ENCODE assay signal across 11 cellular contexts in genomic region chr3:131543714-131544113, GRCh38. TPM values are rescaled to one million over a fixed set of nuclear protein-coding genes. Genes with fewer than 3 reads are reported as not detected.
DNase-seq lines count a peak whose midpoint lies in the region; ATAC-seq and TF ChIP-seq lines count a peak whose summit lies in the region.
"Had no signal": no experiment of that assay in that cellular context is flagged by ENCODE, and none has a peak within 500 bp of the region (broad histone marks: within the 10 kb centered on the region; RNA-seq: fewer than 3 reads in every experiment).

No MANE protein-coding gene starts in this region.

- no TSS peak for BruUV-seq in Calu3 (replicated peaks; lab: Mats Ljungman, UMichigan)

- H3K9ac ChIP-seq in trophoblast cell (ENCODE audit: low read length): no peak overlapping the region

- H3K36me3 ChIP-seq in Peyer's patch: no peaks in the 10 kb centered on the region
- H3K36me3 ChIP-seq in trophoblast cell (ENCODE audit: control insufficient read depth in 1 of 2, insufficient read depth in 2 of 2, low read length in 2 of 2): no peaks in the 10 kb centered on the region
- H3K36me3 ChIP-seq in esophagus squamous epithelium: no peaks in the 10 kb centered on the region
- H3K36me3 ChIP-seq: cardiac muscle cell, neutrophil had no signal

- H3K36me3 Mint-ChIP-seq in Calu3 (ENCODE audit: insufficient read depth, unreplicated experiment): no peaks in the 10 kb centered on the region

- no peak overlapping the region for H3K23ac ChIP-seq in trophoblast cell (ENCODE audit: low read length)

- no peak overlapping the region for H3K27ac Mint-ChIP-seq in Calu3 (ENCODE audit: unreplicated experiment)
- H3K27ac Mint-ChIP-seq: T-helper 1 cell treated with Interleukin-12 subunit alpha and Interleukin-12 subunit beta and Interleukin-4 antibody, amounts not matched to agents 30 μg/mL and 1 μg/mL, for 36 hours had no signal

- no peak overlapping the region for H2BK120ac ChIP-seq in trophoblast cell (ENCODE audit: insufficient read depth, low read length, poor library complexity)

- H4K8ac ChIP-seq in trophoblast cell (ENCODE audit: low read depth, low read length): no peak overlapping the region

- no peak overlapping the region for H3K4me3 Mint-ChIP-seq in Calu3 (ENCODE audit: low read depth, unreplicated experiment)
- H3K4me3 Mint-ChIP-seq: T-helper 1 cell treated with Interleukin-12 subunit alpha and Interleukin-12 subunit beta and Interleukin-4 antibody, amounts not matched to agents 30 μg/mL and 1 μg/mL, for 36 hours had no signal

- H3K18ac ChIP-seq in trophoblast cell (ENCODE audit: low read length): no peak overlapping the region

- no peak overlapping the region for H2AK5ac ChIP-seq in trophoblast cell (ENCODE audit: low read length)

- H3K27me3 Mint-ChIP-seq in Calu3 (ENCODE audit: unreplicated experiment): no peaks in the 10 kb centered on the region

- no peak overlapping the region for H4K91ac ChIP-seq in trophoblast cell (ENCODE audit: low read depth, low read length)

- H3K4ac ChIP-seq in trophoblast cell (ENCODE audit: low read depth, low read length): no peak overlapping the region

- no peak overlapping the region for H3K14ac ChIP-seq in trophoblast cell (ENCODE audit: low read length)

- intact Hi-C loops in Calu3 (cut with micrococcal nuclease; ENCODE audit: unreplicated experiment) (loop anchor here (10.0 kb wide), 1 partner anchor 641 kb away; no protein-coding TSS in a partner anchor), esophagus squamous epithelium (cut with DNase I) (no loop called here)

- DNase-seq in Calu3: peak; percentile 28
- DNase-seq in Peyer's patch: peak in 2 of 3 donors; percentile 17 to 47
- peak; percentile 80 for DNase-seq in fibroblast of the conjunctiva (ENCODE audit: low read depth)
- DNase-seq in trophoblast cell: peak; percentile 8 to 41
- no peak for DNase-seq in NCI-H510A treated with DMSO at 0.1 percent for 48 hours (lab: John Stamatoyannopoulos, UW)
- DNase-seq in esophagus squamous epithelium (lab: John Stamatoyannopoulos, UW): no peak

- H3K27ac ChIP-seq in Peyer's patch (no peak overlapping the region), trophoblast cell (ENCODE audit: low read depth, low read length) (no peak overlapping the region), esophagus squamous epithelium (no peak overlapping the region)
- H3K27ac ChIP-seq: cardiac muscle cell, neutrophil had no signal

- CTCF ChIA-PET in Calu3 (lab: Charles Lee): no interaction called here

- no peaks in the 10 kb centered on the region for H3K9me3 Mint-ChIP-seq in Calu3 (ENCODE audit: low read depth, unreplicated experiment)
- H3K9me3 Mint-ChIP-seq: T-helper 1 cell treated with Interleukin-12 subunit alpha and Interleukin-12 subunit beta and Interleukin-4 antibody, amounts not matched to agents 30 μg/mL and 1 μg/mL, for 36 hours had no signal

- H3K4me2 ChIP-seq in trophoblast cell (ENCODE audit: low read length): no peak overlapping the region

- no peak overlapping the region for H4K12ac ChIP-seq in trophoblast cell (ENCODE audit: low read depth, low read length)

- H3K4me1 Mint-ChIP-seq in Calu3 (ENCODE audit: low read depth, unreplicated experiment): peaks cover 14% of the 10 kb centered on the region

- TF ChIP-seq POLR2A in Peyer's patch (IDR thresholded peaks at IDR 0.05) (no peak), esophagus squamous epithelium (IDR thresholded peaks at IDR 0.05) (no peak)

- no peaks in the 10 kb centered on the region for H3K79me2 ChIP-seq in trophoblast cell (ENCODE audit: control insufficient read depth, insufficient read depth, low read length, poor library complexity)

- no peaks in the 10 kb centered on the region for H3K4me1 ChIP-seq in Peyer's patch
- peaks cover 2 to 4% of the 10 kb centered on the region in 2 experiments for H3K4me1 ChIP-seq in trophoblast cell (ENCODE audit: control insufficient read depth in 1 of 2, insufficient read depth in 2 of 2, low read length in 2 of 2)
- peaks cover 0 to 8% (median 2%) of the 10 kb centered on the region in 3 donors for H3K4me1 ChIP-seq in esophagus squamous epithelium

- no peak for ATAC-seq in HG02870 (IDR thresholded peaks at IDR 0.05; ENCODE audit: unreplicated experiment)
- no peak for ATAC-seq in GM19463 (IDR thresholded peaks at IDR 0.05; ENCODE audit: unreplicated experiment)

- H3K79me1 ChIP-seq in trophoblast cell (ENCODE audit: low read length): no peaks in the 10 kb centered on the region

- no peak overlapping the region for H3K4me3 ChIP-seq in Peyer's patch
- no peak overlapping the region for H3K4me3 ChIP-seq in trophoblast cell (ENCODE audit: low read depth, low read length)
- no peak overlapping the region for H3K4me3 ChIP-seq in esophagus squamous epithelium
- H3K4me3 ChIP-seq: cardiac muscle cell had no signal

- H3K27me3 ChIP-seq in Peyer's patch (no peaks in the 10 kb centered on the region), trophoblast cell (ENCODE audit: insufficient read depth, low read length) (no peaks in the 10 kb centered on the region), esophagus squamous epithelium (no peaks in the 10 kb centered on the region)
- H3K27me3 ChIP-seq: cardiac muscle cell had no signal

- H2BK12ac ChIP-seq in trophoblast cell (ENCODE audit: low read length): no peak overlapping the region

- no peak overlapping the region for H2BK5ac ChIP-seq in trophoblast cell (ENCODE audit: low read depth, low read length, poor library complexity)

- no peak overlapping the region for H2AFZ ChIP-seq in trophoblast cell (ENCODE audit: insufficient read depth, low read length, poor library complexity)

- no peak for TF ChIP-seq CTCF in Calu3 (IDR thresholded peaks at IDR 0.05; ENCODE audit: unreplicated experiment)
- TF ChIP-seq CTCF in Peyer's patch (IDR thresholded peaks at IDR 0.05): no peak
- no peak for TF ChIP-seq CTCF in esophagus squamous epithelium (IDR thresholded peaks at IDR 0.05)

- H3K9me3 ChIP-seq in Peyer's patch: no peaks in the 10 kb centered on the region
- no peaks in the 10 kb centered on the region for H3K9me3 ChIP-seq in trophoblast cell (ENCODE audit: insufficient read depth, low read depth, low read length)
- H3K9me3 ChIP-seq in esophagus squamous epithelium: no peaks in the 10 kb centered on the region
- H3K9me3 ChIP-seq: neutrophil had no signal

RNA-seq across cellular contexts. Expression of gene MRPL3, which starts 40.9 kb away (rescaled TPM):
- total RNA-seq in Calu3 (2022): 183 and 210 TPM in 2 replicates
- 10 to 100 TPM; 55.9 to 69.5 (median 64.8) TPM for total RNA-seq in Peyer's patch
- polyA plus RNA-seq in trophoblast cell (2013): 67.9 and 73.6 TPM in 2 replicates
- 100 to 1,000 TPM in 3 of 4 donors, 10 to 100 TPM in 1; 45.6 to 125 (median 104) TPM for total RNA-seq in esophagus squamous epithelium

Comparison
In these comparisons a context has a peak if more than half of its experiments do, and no peak if none do; other contexts are left out.
1. DNase-seq: peak in Calu3 (single experiment), Peyer's patch (2 of 3), fibroblast of the conjunctiva (single experiment) and trophoblast cell (2 of 2); none in NCI-H510A treated with DMSO at 0.1 percent for 48 hours (single experiment) and esophagus squamous epithelium (single experiment).